Comparison of ENCODE assay signal across 19 cellular contexts in the genomic region with DNA sequence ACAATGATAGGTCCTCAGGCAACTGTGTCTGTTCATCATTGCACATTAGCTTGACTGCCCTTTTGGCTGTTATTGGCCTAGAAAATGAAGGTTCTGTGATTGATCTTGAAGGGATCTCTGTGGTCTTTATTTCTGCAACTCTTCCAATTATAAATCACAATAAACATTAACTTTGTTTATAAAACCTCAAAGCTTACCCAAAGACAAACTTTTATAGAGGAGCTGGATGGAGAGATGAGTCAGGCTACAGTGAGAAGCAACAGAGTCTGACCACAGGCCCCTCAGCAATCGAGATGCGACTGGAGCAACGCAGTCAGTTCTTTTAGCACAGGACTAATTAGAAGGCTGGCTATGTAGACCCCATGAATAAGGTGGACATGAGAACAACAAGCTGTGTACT. TPM values are rescaled to one million over a fixed set of nuclear protein-coding genes. Genes with fewer than 3 reads are reported as not detected.
DNase-seq lines count a peak whose midpoint lies in the region; ATAC-seq and TF ChIP-seq lines count a peak whose summit lies in the region.
"Had no signal": no experiment of that assay in that cellular context is flagged by ENCODE, and none has a peak within 500 bp of the region (broad histone marks: within the 10 kb centered on the region; RNA-seq: fewer than 3 reads in every experiment).

No MANE protein-coding gene starts in this region.

- H3K4me1 ChIP-seq in right cardiac atrium (ENCODE audit: control insufficient read depth, insufficient read depth, low read length), result peaks cover 57% of the 10 kb centered on the region
- peaks cover 91% of the 10 kb centered on the region for H3K4me1 ChIP-seq in lower lobe of right lung

- intact Hi-C loops in right cardiac atrium (cut with DNase I), result no loop called here
- intact Hi-C loops in Right ventricle myocardium inferior (cut with DNase I), result no loop called here
- intact Hi-C loops in lower lobe of right lung (cut with DNase I), result no loop called here
- intact Hi-C loops in Calu3 (cut with micrococcal nuclease; ENCODE audit: unreplicated experiment), result no loop called here

- no peak overlapping the region for H3K4me3 ChIP-seq in right cardiac atrium (ENCODE audit: low read length)
- H3K4me3 ChIP-seq in astrocyte of the cerebellum (ENCODE audit: low read depth, low read length), result no peak overlapping the region
- no peak overlapping the region for H3K4me3 ChIP-seq in lower lobe of right lung
- H3K4me3 ChIP-seq: mucosa of descending colon, prostate gland, suprapubic skin had no signal

- H3K27ac Mint-ChIP-seq in Calu3 (ENCODE audit: unreplicated experiment), result no peak overlapping the region

- H3K9me3 ChIP-seq in right cardiac atrium (ENCODE audit: control insufficient read depth, low read length), result no peaks in the 10 kb centered on the region
- H3K9me3 ChIP-seq in lower lobe of right lung, result no peaks in the 10 kb centered on the region
- H3K9me3 ChIP-seq: mucosa of descending colon, prostate gland, suprapubic skin had no signal

- peaks cover 39% of the 10 kb centered on the region for H3K36me3 Mint-ChIP-seq in Calu3 (ENCODE audit: insufficient read depth, unreplicated experiment)

- no TSS peak for BruUV-seq in Calu3 (replicated peaks; lab: Mats Ljungman, UMichigan)

- H3K27ac ChIP-seq in right cardiac atrium (ENCODE audit: low read length), result peak overlapping the region; percentile 5
- peak overlapping the region; percentile 54 for H3K27ac ChIP-seq in lower lobe of right lung
- H3K27ac ChIP-seq: prostate gland, suprapubic skin had no signal

- peaks cover 83% of the 10 kb centered on the region for H3K4me1 Mint-ChIP-seq in Calu3 (ENCODE audit: low read depth, unreplicated experiment)

- no peaks in the 10 kb centered on the region for H3K9me3 Mint-ChIP-seq in Calu3 (ENCODE audit: low read depth, unreplicated experiment)
- H3K9me3 Mint-ChIP-seq: T-helper 2 cell treated with Interferon-gamma antibody and Interleukin-4, amounts not matched to agents 5 μg/mL and 100 μg/mL, for 36 hours had no signal

- DNase-seq in right cardiac atrium, result no peak
- DNase-seq in Right ventricle myocardium inferior (ENCODE audit: missing footprints), result no peak
- DNase-seq in astrocyte of the cerebellum (ENCODE audit: low read depth), result peak; percentile 28
- DNase-seq in lower lobe of right lung, result no peak
- DNase-seq in NCI-H2029 (lab: John Stamatoyannopoulos, UW), result no peak
- DNase-seq in Calu3, result no peak
- DNase-seq in NCI-H1105 treated with DMSO at 0.1 percent for 48 hours (lab: John Stamatoyannopoulos, UW), result no peak
- DNase-seq: activated T-cell treated with anti-CD3 and anti-CD28 coated beads for 4 hours, mucosa of descending colon, NCI-H1092, NCI-H2227 treated with DMSO at 0.1 percent for 48 hours, SHP77 treated with DMSO at 0.1 percent for 48 hours had no signal

- H3K27me3 Mint-ChIP-seq in Calu3 (ENCODE audit: unreplicated experiment), result no peaks in the 10 kb centered on the region

- WGBS in right cardiac atrium, result 90% methylated on average over 3 of the region's 3 CpGs

- ATAC-seq in right cardiac atrium, result no peak
- no peak for ATAC-seq in Right ventricle myocardium inferior
- ATAC-seq in lower lobe of right lung, result no peak
- ATAC-seq in HG03045 (IDR thresholded peaks at IDR 0.05; ENCODE audit: unreplicated experiment), result no peak
- ATAC-seq: mucosa of descending colon had no signal

- no peak for TF ChIP-seq CTCF in astrocyte of the cerebellum (IDR thresholded peaks at IDR 0.05; ENCODE audit: low read depth, low read length, missing control alignments)
- no peak for TF ChIP-seq CTCF in lower lobe of right lung (IDR thresholded peaks at IDR 0.05)
- TF ChIP-seq CTCF in Calu3 (IDR thresholded peaks at IDR 0.05; ENCODE audit: unreplicated experiment), result no peak

- no peaks in the 10 kb centered on the region for H3K27me3 ChIP-seq in right cardiac atrium (ENCODE audit: control insufficient read depth, insufficient read depth)
- no peaks in the 10 kb centered on the region for H3K27me3 ChIP-seq in lower lobe of right lung (ENCODE audit: low read depth)
- H3K27me3 ChIP-seq: suprapubic skin had no signal

- H3K36me3 ChIP-seq in lower lobe of right lung, result peaks cover 10% of the 10 kb centered on the region
- H3K36me3 ChIP-seq: prostate gland had no signal

- no peak overlapping the region for H3K4me3 Mint-ChIP-seq in Calu3 (ENCODE audit: low read depth, unreplicated experiment)
- H3K4me3 Mint-ChIP-seq: T-helper 2 cell treated with Interferon-gamma antibody and Interleukin-4, amounts not matched to agents 5 μg/mL and 100 μg/mL, for 36 hours had no signal

- in situ Hi-C loops in astrocyte of the cerebellum (cut with HindIII; ENCODE audit: low sequenced_read_pairs), result no loop called here

- CTCF ChIA-PET in Calu3 (lab: Charles Lee), result no interaction called here

RNA-seq across cellular contexts. Expression of a gene that starts 5.3 kb away (rescaled TPM):
- total RNA-seq in right cardiac atrium (100 to 1,000 TPM; 128 to 160 (median 141) TPM), Right ventricle myocardium inferior (104 TPM), lower lobe of right lung (258 TPM), Calu3 (2022) (365 and 368 TPM in 2 replicates)
- polyA plus RNA-seq in right cardiac atrium, result 152 TPM

RNA-seq across cellular contexts. Expression of a gene that starts 53.5 kb away (rescaled TPM):
- total RNA-seq in right cardiac atrium (not detected), Right ventricle myocardium inferior (not detected), lower lobe of right lung (not detected), Calu3 (2022) (not detected in 2 replicates)
- polyA plus RNA-seq in right cardiac atrium, result not detected
- total RNA-seq: A673, cerebellum, mucosa of descending colon, prostate gland, suprapubic skin had no signal
- polyA plus RNA-seq: keratinocyte had no signal

RNA-seq across cellular contexts. Expression of a gene that starts 58.5 kb away (rescaled TPM):
- not detected for total RNA-seq in right cardiac atrium
- not detected for polyA plus RNA-seq in right cardiac atrium
- total RNA-seq in Right ventricle myocardium inferior, result not detected
- 0.30 TPM for total RNA-seq in lower lobe of right lung
- total RNA-seq in Calu3 (2022), result not detected in 2 replicates
- total RNA-seq: A673, cerebellum, prostate gland had no signal
- polyA plus RNA-seq: keratinocyte had no signal
